ENCODE assay signal across 8 cellular contexts in genomic region chr2:170715062-170715931, GRCh38. TPM values are rescaled to one million over a fixed set of nuclear protein-coding genes. Genes with fewer than 3 reads are reported as not detected.
DNase-seq lines count a peak whose midpoint lies in the region; ATAC-seq, FAIRE-seq and TF ChIP-seq lines count a peak whose summit lies in the region.

TSS of gene SP5 (plus strand) at chr2:170715337. CDS start at chr2:170715513, 176 bp downstream.

- H3K27ac ChIP-seq in BLaER1, result no peak within 1 kb of the TSS
- H3K27ac ChIP-seq in RWPE2 (ENCODE audit: poor library complexity, severe bottlenecking), result no peak within 1 kb of the TSS
- no peak within 1 kb of the TSS for H3K27ac ChIP-seq in mammary epithelial cell (ENCODE audit: insufficient read depth, low read depth, low read length)
- H3K27ac ChIP-seq in small intestine (ENCODE audit: low read depth in 1 of 2, low read length in 1 of 2), result peak within 1 kb of the TSS in 1 of 2 donors; percentile 24

- H3K4me3 ChIP-seq in BLaER1 (peak within 1 kb of the TSS; percentile 67), HFF-Myc (replicated peaks; ENCODE audit: low read depth, low read length) (peak within 1 kb of the TSS; percentile 23), RWPE2 (ENCODE audit: severe bottlenecking) (peak within 1 kb of the TSS; percentile 42), mammary epithelial cell (replicated peaks in 1 of 3; ENCODE audit: insufficient read depth in 1 of 3, low read depth in 2 of 3, low read length in 3 of 3) (peak within 1 kb of the TSS; percentile 39 to 57 (median 40)), small intestine (ENCODE audit: low read depth in 1 of 2, low read length in 2 of 2) (peak within 1 kb of the TSS; percentile 15 to 61)

- H3K4me2 ChIP-seq in BLaER1 (peak within 1 kb of the TSS; percentile 85), mammary epithelial cell (ENCODE audit: insufficient read depth, low read depth, low read length) (peak within 1 kb of the TSS; percentile 75)

- H3K4me1 ChIP-seq in BLaER1 (peaks cover 19% of the 10 kb centered on the region), RWPE2 (ENCODE audit: insufficient read depth, poor library complexity, severe bottlenecking) (no peaks in the 10 kb centered on the region), mammary epithelial cell (ENCODE audit: insufficient read depth, low read length) (peaks cover 31% of the 10 kb centered on the region), small intestine (ENCODE audit: control insufficient read depth in 2 of 2, insufficient read depth in 1 of 2, low read depth in 1 of 2, low read length in 1 of 2) (peaks cover 3 to 5% of the 10 kb centered on the region in 2 donors)

- peaks cover 12 to 14% of the 10 kb centered on the region in 2 donors for H3K4me1 Mint-ChIP-seq in immature natural killer cell

- peak within 1 kb of the TSS; percentile 86 for H2AFZ ChIP-seq in mammary epithelial cell (ENCODE audit: low read depth, low read length)

- H4K20me1 ChIP-seq in BLaER1 (peaks cover 13% of the 10 kb centered on the region; the same call in 1 of the 2 replicates), mammary epithelial cell (ENCODE audit: insufficient read depth, low read length) (no peaks in the 10 kb centered on the region)

- WGBS in mammary epithelial cell (ENCODE audit: low coverage, missing lambda C conversion rate), result 3% methylated on average over 14 of the region's 62 CpGs
- WGBS in small intestine, 3 donors, result 0 to 1% (median 0%) methylated on average over 48 to 62 of the region's 62 CpGs

- H3K9me3 ChIP-seq in BLaER1 (peaks cover 66% of the 10 kb centered on the region), RWPE2 (ENCODE audit: severe bottlenecking) (no peaks in the 10 kb centered on the region), mammary epithelial cell (replicated peaks; ENCODE audit: insufficient read depth, low read length) (no peaks in the 10 kb centered on the region), small intestine (ENCODE audit: control insufficient read depth, low read depth) (no peaks in the 10 kb centered on the region)

- H3K36me3 ChIP-seq in BLaER1 (no peaks in the 10 kb centered on the region), RWPE2 (ENCODE audit: low read depth) (no peaks in the 10 kb centered on the region), mammary epithelial cell (ENCODE audit: insufficient read depth, low read length) (no peaks in the 10 kb centered on the region), small intestine (ENCODE audit: control insufficient read depth in 2 of 2, insufficient read depth in 2 of 2, low read length in 2 of 2) (no peaks in the 10 kb centered on the region)

- H3K4me3 Mint-ChIP-seq in immature natural killer cell, result peak within 1 kb of the TSS; percentile 82 to 85 (median 84)

- H3K36me3 Mint-ChIP-seq in immature natural killer cell, result peaks cover 0 to 3% (median 0%) of the 10 kb centered on the region in 3 donors

- DNase-seq in HFF-Myc (ENCODE audit: extremely low read depth, low read depth) (no peak), RWPE2 (ENCODE audit: low spot score) (peak; percentile 56), mammary epithelial cell (no peak), immature natural killer cell (peak in 2 of 3 donors; percentile 5 to 16), small intestine (peak; percentile 90)

- no peaks in the 10 kb centered on the region for H3K79me2 ChIP-seq in mammary epithelial cell (ENCODE audit: insufficient read depth, low read length)

- no peak for FAIRE-seq in small intestine (lab: Jason Lieb, UNC)

- no peak within 1 kb of the TSS for H3K27ac Mint-ChIP-seq in immature natural killer cell

- peaks cover 14 to 38% (median 33%) of the 10 kb centered on the region in 3 donors for H3K27me3 Mint-ChIP-seq in immature natural killer cell (ENCODE audit: low read depth in 3 of 3)

- TF ChIP-seq CTCF in HFF-Myc (IDR thresholded peaks at IDR 0.05; ENCODE audit: low read depth, low read length, missing control alignments) (no peak), RWPE2 (IDR thresholded peaks at IDR 0.05; ENCODE audit: poor library complexity, severe bottlenecking) (no peak), mammary epithelial cell (conservative IDR thresholded peaks at IDR 0.05 in 1 of 2, IDR thresholded peaks at IDR 0.05 in 1 of 2; ENCODE audit: extremely low read depth in 1 of 2, insufficient read depth in 1 of 2, low read depth in 1 of 2, low read length in 2 of 2) (no peak)

- intact Hi-C loops in mammary epithelial cell (cut with micrococcal nuclease), result loop anchor here (5.0 to 10.0 kb wide), 3 partner anchors 97 to 308 kb away; no protein-coding TSS in a partner anchor

- peaks cover 0 to 8% (median 0%) of the 10 kb centered on the region in 6 donors for H3K9me3 Mint-ChIP-seq in immature natural killer cell

- BruUV-seq in mammary epithelial cell (replicated peaks; lab: Mats Ljungman, UMichigan), result no TSS peak

- dilution Hi-C loops in mammary epithelial cell (cut with HindIII; ENCODE audit: low sequenced_read_pairs), result no loop called here

- ATAC-seq in RWPE2 (ENCODE audit: low read depth) (peak; percentile 66), GM21423 (IDR thresholded peaks at IDR 0.05; ENCODE audit: unreplicated experiment) (no peak), GM21786 (IDR thresholded peaks at IDR 0.05; ENCODE audit: unreplicated experiment) (no peak)

- no peak within 1 kb of the TSS for H3K9ac ChIP-seq in BLaER1
- no peak within 1 kb of the TSS for H3K9ac ChIP-seq in mammary epithelial cell (ENCODE audit: insufficient read depth, low read length)

- in situ Hi-C loops in mammary epithelial cell (cut with MboI; ENCODE audit: low sequenced_read_pairs in 2 of 2), result no loop called here

- CTCF ChIA-PET in mammary epithelial cell (lab: Charles Lee; ENCODE audit: low non-redundant PET), result no interaction called here

- H3K27me3 ChIP-seq in BLaER1 (peaks cover 83% of the 10 kb centered on the region), RWPE2 (ENCODE audit: insufficient read depth, poor library complexity, severe bottlenecking) (peaks cover 39% of the 10 kb centered on the region), mammary epithelial cell (ENCODE audit: insufficient read depth, low read length) (peaks cover 68% of the 10 kb centered on the region), small intestine (ENCODE audit: control insufficient read depth in 2 of 2, insufficient read depth in 2 of 2, low read length in 2 of 2) (peaks cover 10 to 34% of the 10 kb centered on the region in 2 donors)

RNA-seq across cellular contexts. Expression of gene SP5, which starts in this region (rescaled TPM):
- not detected for total RNA-seq in mammary epithelial cell
- polyA plus RNA-seq in mammary epithelial cell, result not detected
- not detected for polyA minus RNA-seq in mammary epithelial cell
- polyA plus RNA-seq in immature natural killer cell, result not detected
- 1 to 10 TPM in 2 of 3 donors, under 1 TPM in 1; 0.54 to 1.1 (median 1.1) TPM for polyA plus RNA-seq in small intestine

Comparison
In these comparisons a context has a peak if more than half of its experiments do, and no peak if none do; other contexts are left out.
1. Peak in DNase-seq in immature natural killer cell; RNA of the gene not detected or under 1 TPM.
2. DNase-seq: peak in RWPE2 (single experiment) and small intestine (single experiment); none in HFF-Myc (single experiment) and mammary epithelial cell (single experiment).
3. Peak in every context shown above with its lines, with median percentiles within 50 percentile points of each other: H3K4me3 ChIP-seq.